ENCODE assay signal across 9 cellular contexts in the genomic region with DNA sequence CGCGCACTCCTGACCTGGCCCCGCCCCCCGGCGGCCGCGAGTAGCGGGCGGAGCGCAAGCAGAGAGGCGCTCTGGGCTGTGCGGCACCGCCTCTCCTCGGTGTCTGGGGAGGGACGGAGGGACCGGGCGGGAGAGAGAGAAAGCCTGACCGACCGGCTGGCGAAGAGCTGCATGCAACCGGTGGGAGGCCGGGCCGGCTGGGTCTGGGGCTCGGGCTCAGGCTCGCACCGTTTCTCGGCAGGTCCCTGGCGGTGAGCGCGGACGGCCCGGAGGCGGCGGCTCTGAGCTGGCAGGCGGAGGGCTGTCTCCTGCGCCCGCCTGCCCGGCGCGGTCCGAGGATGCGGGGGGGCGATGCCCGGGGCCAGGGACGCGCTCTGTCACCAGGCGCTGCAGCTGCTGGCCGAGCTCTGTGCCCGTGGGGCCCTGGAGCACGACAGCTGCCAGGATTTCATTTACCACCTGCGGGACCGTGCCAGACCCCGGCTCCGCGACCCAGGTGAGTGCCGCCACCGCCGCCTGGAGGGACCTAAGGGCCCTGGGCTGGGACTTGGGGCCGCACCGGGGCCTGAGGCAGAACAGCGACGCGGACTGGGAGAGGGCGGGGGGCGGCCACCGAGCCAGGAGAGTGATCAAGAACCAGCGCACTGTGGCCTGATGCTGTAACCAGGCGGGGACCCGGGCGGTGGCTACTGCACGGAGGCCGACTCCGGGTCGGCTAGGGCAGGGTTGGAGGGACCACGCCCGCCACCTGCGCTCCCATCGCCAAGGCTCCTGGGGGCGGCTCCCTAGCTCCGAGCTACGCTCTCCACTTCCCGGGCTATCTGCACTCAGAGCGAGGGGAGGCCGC. TPM values are rescaled to one million over a fixed set of nuclear protein-coding genes. Genes with fewer than 3 reads are reported as not detected.
DNase-seq lines count a peak whose midpoint lies in the region; ATAC-seq and TF ChIP-seq lines count a peak whose summit lies in the region.
"Had no signal": no experiment of that assay in that cellular context is flagged by ENCODE, and none has a peak within 500 bp of the region (broad histone marks: within the 10 kb centered on the region; RNA-seq: fewer than 3 reads in every experiment).

A gene with protein sequence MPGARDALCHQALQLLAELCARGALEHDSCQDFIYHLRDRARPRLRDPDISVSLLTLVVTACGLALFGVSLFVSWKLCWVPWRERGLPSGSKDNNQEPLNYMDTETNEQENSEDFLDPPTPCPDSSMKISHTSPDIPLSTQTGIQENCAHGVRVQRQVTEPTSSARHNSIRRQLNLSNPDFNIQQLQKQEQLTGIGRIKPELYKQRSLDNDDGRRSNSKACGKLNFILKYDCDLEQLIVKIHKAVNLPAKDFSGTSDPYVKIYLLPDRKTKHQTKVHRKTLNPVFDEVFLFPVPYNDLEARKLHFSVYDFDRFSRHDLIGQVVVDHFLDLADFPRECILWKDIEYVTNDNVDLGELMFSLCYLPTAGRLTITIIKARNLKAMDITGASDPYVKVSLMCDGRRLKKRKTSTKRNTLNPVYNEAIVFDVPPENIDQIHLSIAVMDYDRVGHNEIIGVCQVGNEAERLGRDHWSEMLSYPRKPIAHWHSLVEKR (plus strand): TSS at position 69 of the 847 bp plus-strand sequence. CDS start 283 bp downstream, at position 352.

- H3K36me3 ChIP-seq in thymus (ENCODE audit: control insufficient read depth, insufficient read depth): no peaks in the 10 kb centered on the region

- 3% methylated on average over 84 of the region's 84 CpGs for WGBS in thymus

- peaks cover 4% of the 10 kb centered on the region for H3K4me1 ChIP-seq in thymus (ENCODE audit: control insufficient read depth, insufficient read depth, low read length)

- DNase-seq in GM12865 (ENCODE audit: low read depth): peak; percentile 29
- DNase-seq in T-helper 1 cell: peak in 3 of 5 donors; percentile 1 to 15 (median 12)
- peak; percentile 23 for DNase-seq in epidermal melanocyte (ENCODE audit: insufficient read length, low spot score)
- peak; percentile 90 for DNase-seq in mesenteric fat pad (ENCODE audit: low spot score)
- DNase-seq in SKM-1 treated with dmso at 0.1 percent for 144 hours (lab: John Stamatoyannopoulos, UW; ENCODE audit: unreplicated experiment): no peak
- DNase-seq in stimulated activated naive CD4-positive, alpha-beta T cell (lab: John Stamatoyannopoulos, UW): no peak

- peak; percentile 88 for ATAC-seq in HG02759 (IDR thresholded peaks at IDR 0.05; ENCODE audit: unreplicated experiment)

- peaks cover 2% of the 10 kb centered on the region for H3K9me3 ChIP-seq in thymus (ENCODE audit: control insufficient read depth)

- H3K27me3 ChIP-seq in thymus (ENCODE audit: control insufficient read depth, insufficient read depth): peaks cover 33% of the 10 kb centered on the region

- no peak for TF ChIP-seq CTCF in GM12865 (IDR thresholded peaks at IDR 0.05; ENCODE audit: insufficient read depth, low read depth, low read length, missing control alignments)

- no peak within 1 kb of the TSS for H3K27ac ChIP-seq in thymus (ENCODE audit: low read depth)

- H3K4me3 ChIP-seq in GM12865 (ENCODE audit: low read depth, low read length) (peak within 1 kb of the TSS; percentile 22; the same call in 1 of the 2 replicates), thymus (ENCODE audit: low read length) (peak within 1 kb of the TSS; percentile 39)

RNA-seq across cellular contexts. Expression of the gene that starts here (rescaled TPM):
- not detected for total RNA-seq in mesenteric fat pad
- polyA plus RNA-seq in thymus: 0.07 TPM
- total RNA-seq: T-helper 1 cell treated with Interleukin-12 subunit alpha and Interleukin-12 subunit beta and Interleukin-4 antibody, amounts not matched to agents 30 ng/mL and 1 ng/mL, for 36 hours had no signal

Comparison
In these comparisons a context has a peak if more than half of its experiments do, and no peak if none do; other contexts are left out.
1. Peak in DNase-seq in mesenteric fat pad; RNA of the gene not detected or under 1 TPM.
2. DNase-seq: peak in GM12865 (single experiment), T-helper 1 cell (3 of 5) and epidermal melanocyte (single experiment); none in SKM-1 treated with dmso at 0.1 percent for 144 hours (single experiment) and stimulated activated naive CD4-positive, alpha-beta T cell (0 of 6).